Comparison of ENCODE assay signal across 18 cellular contexts in the genomic region with DNA sequence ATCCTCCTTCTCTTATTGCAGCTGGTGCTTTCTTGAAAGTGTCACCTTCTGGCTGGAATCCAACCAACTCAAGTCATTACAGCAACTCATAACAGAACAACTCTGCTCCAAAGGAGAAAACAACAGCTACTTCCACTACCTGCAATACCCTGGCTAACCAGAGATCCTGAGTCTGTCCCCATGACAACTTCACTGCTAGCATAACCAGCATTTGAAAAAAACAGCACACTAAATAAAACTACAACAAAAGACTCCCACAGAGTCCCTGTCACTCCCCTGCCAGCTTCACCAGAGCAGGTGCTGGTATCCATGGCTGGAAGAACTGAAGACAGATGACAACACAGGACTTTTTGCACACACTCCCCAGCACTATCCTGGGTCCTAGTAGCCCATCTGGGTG.
DNase-seq lines count a peak whose midpoint lies in the region; TF ChIP-seq lines count a peak whose summit lies in the region.
"Had no signal": no experiment of that assay in that cellular context is flagged by ENCODE, and none has a peak within 500 bp of the region (broad histone marks: within the 10 kb centered on the region; RNA-seq: fewer than 3 reads in every experiment).

No MANE protein-coding gene starts in this region.

- no peak overlapping the region for H4K5ac ChIP-seq in mesendoderm (ENCODE audit: low read length)

- no peak overlapping the region for H3K4ac ChIP-seq in mesendoderm (ENCODE audit: low read depth, low read length)

- no peak overlapping the region for H3K23ac ChIP-seq in mesendoderm (ENCODE audit: low read length)

- no peak for TF ChIP-seq CTCF in colonic mucosa (IDR thresholded peaks at IDR 0.05)

- H2AK5ac ChIP-seq in mesendoderm (ENCODE audit: low read length): no peak overlapping the region

- DNase-seq in COR-L47 (lab: John Stamatoyannopoulos, UW) (peak; percentile 86), NCI-H1417 (lab: John Stamatoyannopoulos, UW) (peak in 2 of 3 experiments; percentile 17 to 79), NCI-H345 treated with DMSO at 0.1 percent for 48 hours (lab: John Stamatoyannopoulos, UW; ENCODE audit: unreplicated experiment) (peak; percentile 82), mesendoderm (peak; percentile 4), SKM-1 treated with dmso at 0.1 percent for 144 hours (lab: John Stamatoyannopoulos, UW; ENCODE audit: unreplicated experiment) (no peak), putamen (ENCODE audit: low spot score) (no peak), T-helper 1 cell (no peak), colonic mucosa (no peak)
- DNase-seq: CD4-positive, alpha-beta T cell; IMR-90; MG63; NCI-H1048; NCI-H187; NCI-H2171 treated with DMSO at 0.1 percent for 48 hours; NCI-H510A; T-helper 17 cell had no signal

- H2BK5ac ChIP-seq in mesendoderm (ENCODE audit: low read length): no peak overlapping the region

- intact Hi-C loops in colonic mucosa (cut with DNase I): no loop called here

- H4K8ac ChIP-seq in mesendoderm (ENCODE audit: low read depth, low read length): no peak overlapping the region

- no peak overlapping the region for H3K4me2 ChIP-seq in mesendoderm (ENCODE audit: low read length)
- H3K4me2 ChIP-seq: A549 had no signal

- no peaks in the 10 kb centered on the region for H3K27me3 ChIP-seq in mesendoderm (ENCODE audit: insufficient read depth, low read length, poor library complexity)
- H3K27me3 ChIP-seq in colonic mucosa: no peaks in the 10 kb centered on the region
- H3K27me3 ChIP-seq: MG63 had no signal

- no peaks in the 10 kb centered on the region for H3K79me1 ChIP-seq in mesendoderm (ENCODE audit: low read length)

- H3K4me1 ChIP-seq in mesendoderm (ENCODE audit: control insufficient read depth, low read depth, low read length) (no peaks in the 10 kb centered on the region), colonic mucosa (no peaks in the 10 kb centered on the region)
- H3K4me1 ChIP-seq: A549, HAP-1 had no signal

- H3K9me3 ChIP-seq in colonic mucosa: no peaks in the 10 kb centered on the region
- H3K9me3 ChIP-seq: HAP-1 had no signal

- no peak overlapping the region for H3K56ac ChIP-seq in mesendoderm (ENCODE audit: low read length)

- H3K4me3 ChIP-seq in mesendoderm (ENCODE audit: low read length) (no peak overlapping the region), colonic mucosa (no peak overlapping the region)
- H3K4me3 ChIP-seq: A549, HAP-1, MG63 had no signal

- H3K18ac ChIP-seq in mesendoderm (ENCODE audit: low read length): no peak overlapping the region

- no peak overlapping the region for H2BK120ac ChIP-seq in mesendoderm (ENCODE audit: low read depth, low read length)

- H3K9ac ChIP-seq in mesendoderm (ENCODE audit: low read length) (no peak overlapping the region), colonic mucosa (ENCODE audit: low read depth in 2 of 2, low read length in 2 of 2) (no peak overlapping the region)

- H3K79me2 ChIP-seq in mesendoderm (ENCODE audit: control insufficient read depth, insufficient read depth, low read length): no peaks in the 10 kb centered on the region

- no peak overlapping the region for H3K27ac ChIP-seq in mesendoderm (ENCODE audit: low read depth, low read length)
- no peak overlapping the region for H3K27ac ChIP-seq in colonic mucosa
- H3K27ac ChIP-seq: A549 had no signal

- no peaks in the 10 kb centered on the region for H3K36me3 ChIP-seq in mesendoderm (ENCODE audit: control insufficient read depth, insufficient read depth, low read length)
- no peaks in the 10 kb centered on the region for H3K36me3 ChIP-seq in colonic mucosa
- H3K36me3 ChIP-seq: HAP-1, MG63 had no signal

- no peak overlapping the region for H2BK15ac ChIP-seq in mesendoderm (replicated peaks; ENCODE audit: low read depth)

Comparison
In these comparisons a context has a peak if more than half of its experiments do, and no peak if none do; other contexts are left out.
1. DNase-seq: peak in COR-L47 (single experiment), NCI-H1417 (2 of 3), NCI-H345 treated with DMSO at 0.1 percent for 48 hours (single experiment) and mesendoderm (single experiment); none in SKM-1 treated with dmso at 0.1 percent for 144 hours (single experiment), putamen (single experiment), T-helper 1 cell (0 of 5) and colonic mucosa (single experiment).